7 cellular contexts compared by ENCODE assay signal in genomic region chr15:90031231-90031791, GRCh38.
DNase-seq lines count a peak whose midpoint lies in the region; ATAC-seq and TF ChIP-seq lines count a peak whose summit lies in the region.

No MANE protein-coding gene starts in this region.

- H3K27me3 ChIP-seq in neutrophil, result no peaks in the 10 kb centered on the region

- ATAC-seq in GM18511 (IDR thresholded peaks at IDR 0.05; ENCODE audit: unreplicated experiment), result peak; percentile 93
- peak; percentile 91 for ATAC-seq in GM21723 (IDR thresholded peaks at IDR 0.05; ENCODE audit: unreplicated experiment)

- peaks cover 98 to 99% of the 10 kb centered on the region in 2 experiments for H3K4me1 ChIP-seq in neutrophil (ENCODE audit: control insufficient read depth in 1 of 2, insufficient read depth in 1 of 2, low read depth in 1 of 2, low read length in 1 of 2)

- no peaks in the 10 kb centered on the region for H3K9me3 ChIP-seq in neutrophil

- H3K4me3 ChIP-seq in neutrophil (ENCODE audit: low read depth in 1 of 2, low read length in 1 of 2), result peak overlapping the region; percentile 16 to 21

- peak; percentile 21 for TF ChIP-seq CTCF in neutrophil (IDR thresholded peaks at IDR 0.05)

- H3K27ac ChIP-seq in neutrophil, result peak overlapping the region; percentile 96

- DNase-seq in Kasumi-1 (lab: John Stamatoyannopoulos, UW), result peak; percentile 93 to 94
- peak; percentile 73 for DNase-seq in brain pericyte (ENCODE audit: low read depth, low spot score)
- no peak for DNase-seq in dedifferentiated amniotic fluid mesenchymal stem cell (ENCODE audit: extremely low spot score)
- no peak for DNase-seq in SHP77 (lab: John Stamatoyannopoulos, UW)

- H3K36me3 ChIP-seq in neutrophil, result no peaks in the 10 kb centered on the region

Comparison
In these comparisons a context has a peak if more than half of its experiments do, and no peak if none do; other contexts are left out.
1. DNase-seq: peak in Kasumi-1 (2 of 2) and brain pericyte (single experiment); none in dedifferentiated amniotic fluid mesenchymal stem cell (single experiment) and SHP77 (0 of 2).